Comparison of ENCODE assay signal across 32 cellular contexts in the genomic region with DNA sequence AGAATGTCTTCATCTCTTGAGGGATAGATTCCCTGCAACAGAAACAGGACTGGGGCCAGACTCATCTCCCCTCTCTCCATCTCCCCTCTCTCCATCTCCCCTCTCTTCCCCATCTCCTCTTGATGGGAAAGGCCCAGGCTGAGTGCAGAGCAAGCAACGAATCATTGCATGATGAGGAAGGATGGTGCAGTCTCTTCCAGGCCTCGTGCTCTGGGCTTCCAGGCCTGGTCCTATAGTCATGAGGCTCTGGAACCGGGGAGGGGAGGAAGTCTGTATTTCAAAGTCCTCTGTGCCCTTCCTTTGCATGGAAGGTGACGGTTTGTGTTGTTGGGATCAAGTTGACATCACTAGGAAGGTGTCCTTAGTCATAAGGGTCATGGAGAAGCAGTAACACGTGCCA.
A peak's percentile ranks its signal among the peaks of the same experiment; 100 is the strongest.
DNase-seq lines count a peak whose midpoint lies in the region; ATAC-seq and TF ChIP-seq lines count a peak whose summit lies in the region.
"Had no signal": no experiment of that assay in that cellular context is flagged by ENCODE, and none has a peak within 500 bp of the region (broad histone marks: within the 10 kb centered on the region; RNA-seq: fewer than 3 reads in every experiment).

No MANE protein-coding gene starts in this region.

- no TSS peak for BruUV-seq in IMR-90 (replicated peaks; lab: Mats Ljungman, UMichigan)

- H3K9me3 ChIP-seq in IMR-90 (ENCODE audit: control insufficient read depth, insufficient read depth, low read length) (no peaks in the 10 kb centered on the region), esophagus muscularis mucosa (no peaks in the 10 kb centered on the region)
- H3K9me3 ChIP-seq: A549; BE2C; BLaER1 treated with 17β-estradiol and CSF1 and Interleukin-3, amounts not matched to agents 10 nM and 100 nM; Caco-2 had no signal

- 0 out of 3 replicates have a peak overlapping the region, but pooled peaks have one; percentile 26 for H2BK15ac ChIP-seq in IMR-90 (ENCODE audit: low read depth, low read length)

- H2AFZ ChIP-seq in IMR-90 (replicated peaks; ENCODE audit: low read length, poor library complexity): no peak overlapping the region

- H2BK20ac ChIP-seq in IMR-90 (ENCODE audit: low read depth, low read length): no peak overlapping the region

- intact Hi-C loops in IMR-90 (cut with micrococcal nuclease): no loop called here
- intact Hi-C loops in esophagus muscularis mucosa (cut with DNase I): no loop called here

- DNase-seq in IMR-90 (no peak), esophagus muscularis mucosa (ENCODE audit: extremely low spot score) (peak; percentile 77), osteocyte (ENCODE audit: extremely low spot score, unreplicated experiment) (peak; percentile 40), foreskin keratinocyte (no peak), COR-L47 (lab: John Stamatoyannopoulos, UW) (no peak)
- DNase-seq: 8988T; ACHN; AML-193; BE2C; C1 segment of cervical spinal cord; Caco-2; Calu3; CD4-positive, alpha-beta memory T cell; CD4-positive, alpha-beta T cell; CD4-positive, CD25-positive, alpha-beta regulatory T cell; CD8-positive, alpha-beta memory T cell; CD8-positive, alpha-beta T cell; DMS 273 treated with DMSO at 0.1 percent for 48 hours; DMS153; DMS53; DMS79; DMS79 treated with DMSO at 0.1 percent for 48 hours; DND-41; EL had no signal

- H2BK120ac ChIP-seq in IMR-90 (ENCODE audit: low read depth, low read length): no peak overlapping the region

- no peak for TF ChIP-seq RAD21 in IMR-90 (IDR thresholded peaks at IDR 0.05; ENCODE audit: low read length)

- no peak overlapping the region for H3K23ac ChIP-seq in IMR-90 (ENCODE audit: low read depth, low read length)

- no peak overlapping the region for H3K56ac ChIP-seq in IMR-90 (ENCODE audit: extremely low read depth, insufficient read depth, low read length)

- H3K36me3 Mint-ChIP-seq in osteocyte (ENCODE audit: unreplicated experiment): no peaks in the 10 kb centered on the region
- H3K36me3 Mint-ChIP-seq: CD14-positive monocyte; CD4-positive, alpha-beta memory T cell; CD4-positive, CD25-positive, alpha-beta regulatory T cell; CD8-positive, alpha-beta memory T cell; CD8-positive, alpha-beta T cell had no signal

- H3K4me3 ChIP-seq in IMR-90 (ENCODE audit: insufficient read depth, low read depth, low read length): no peak overlapping the region
- H3K4me3 ChIP-seq in esophagus muscularis mucosa: no peak overlapping the region
- H3K4me3 ChIP-seq: A549; BLaER1; BLaER1 treated with 17β-estradiol and CSF1 and Interleukin-3, amounts not matched to agents 10 nM and 100 nM had no signal

- peaks cover 6% of the 10 kb centered on the region for H3K9me1 ChIP-seq in IMR-90 (ENCODE audit: insufficient read depth, low read length)

- no CpG with 5 or more reads among the region's 5 CpGs for WGBS in IMR-90 (ENCODE audit: extremely low coverage in 2 of 2, insufficient read length in 1 of 2), 2 experiments
- 82% methylated on average over 5 of the region's 5 CpGs for WGBS in esophagus muscularis mucosa

- H3K27ac ChIP-seq in IMR-90 (ENCODE audit: insufficient read depth, low read length) (no peak overlapping the region), esophagus muscularis mucosa (replicated peaks in 1 of 4) (no peak overlapping the region), foreskin keratinocyte (no peak overlapping the region)
- H3K27ac ChIP-seq: 22Rv1; A549; BLaER1; BLaER1 treated with 17β-estradiol and CSF1 and Interleukin-3, amounts not matched to agents 10 nM and 100 nM; C4-2B had no signal

- no peak overlapping the region for H4K91ac ChIP-seq in IMR-90 (ENCODE audit: insufficient read depth, low read depth, low read length)

- no peak for TF ChIP-seq EP300 in esophagus muscularis mucosa (IDR thresholded peaks at IDR 0.05)

- H3K79me1 ChIP-seq in IMR-90 (ENCODE audit: low read depth in 1 of 2, low read length in 2 of 2): no peaks in the 10 kb centered on the region

- in situ Hi-C loops in IMR-90 (cut with MboI; ENCODE audit: low sequenced_read_pairs): no loop called here

- H3K4me1 ChIP-seq in IMR-90 (ENCODE audit: control insufficient read depth, insufficient read depth, low read length): peaks cover 4% of the 10 kb centered on the region
- no peaks in the 10 kb centered on the region for H3K4me1 ChIP-seq in esophagus muscularis mucosa
- H3K4me1 ChIP-seq in foreskin keratinocyte: peaks cover 17% of the 10 kb centered on the region
- H3K4me1 ChIP-seq: BE2C; BLaER1; BLaER1 treated with 17β-estradiol and CSF1 and Interleukin-3, amounts not matched to agents 10 nM and 100 nM had no signal

- no peak for ATAC-seq in IMR-90 (ENCODE audit: low read depth)
- ATAC-seq in GM21423 (IDR thresholded peaks at IDR 0.05; ENCODE audit: unreplicated experiment): no peak
- ATAC-seq in foreskin keratinocyte: no peak
- ATAC-seq: A549; CD8-positive, alpha-beta T cell had no signal

- H3K4me1 Mint-ChIP-seq in osteocyte (ENCODE audit: unreplicated experiment): peaks cover 18% of the 10 kb centered on the region
- H3K4me1 Mint-ChIP-seq: CD14-positive monocyte; CD4-positive, CD25-positive, alpha-beta regulatory T cell had no signal

- H3K14ac ChIP-seq in IMR-90 (replicated peaks; ENCODE audit: low read depth, low read length): no peak overlapping the region

- H4K20me1 ChIP-seq in IMR-90 (ENCODE audit: insufficient read depth, low read length): no peaks in the 10 kb centered on the region
- H4K20me1 ChIP-seq: BLaER1; BLaER1 treated with 17β-estradiol and CSF1 and Interleukin-3, amounts not matched to agents 10 nM and 100 nM had no signal

- no peak for TF ChIP-seq CTCF in IMR-90 (conservative IDR thresholded peaks at IDR 0.05; ENCODE audit: low read depth, low read length)
- TF ChIP-seq CTCF in esophagus muscularis mucosa (IDR thresholded peaks at IDR 0.05): no peak
- no peak for TF ChIP-seq CTCF in osteocyte (IDR thresholded peaks at IDR 0.05)
- TF ChIP-seq CTCF in foreskin keratinocyte (conservative IDR thresholded peaks at IDR 0.05): no peak

- H4K5ac ChIP-seq in IMR-90 (ENCODE audit: low read depth, low read length): no peak overlapping the region

- H3K4me3 Mint-ChIP-seq in osteocyte (ENCODE audit: unreplicated experiment): no peak overlapping the region
- H3K4me3 Mint-ChIP-seq: B cell; CD14-positive monocyte; CD4-positive, alpha-beta memory T cell; CD4-positive, alpha-beta T cell; CD4-positive, CD25-positive, alpha-beta regulatory T cell; CD8-positive, alpha-beta memory T cell; CD8-positive, alpha-beta T cell had no signal

- H3K4me2 ChIP-seq in IMR-90 (ENCODE audit: low read depth, low read length): no peak overlapping the region
- H3K4me2 ChIP-seq: A549; BLaER1; BLaER1 treated with 17β-estradiol and CSF1 and Interleukin-3, amounts not matched to agents 10 nM and 100 nM had no signal

- H3K27me3 Mint-ChIP-seq in osteocyte (ENCODE audit: unreplicated experiment): no peaks in the 10 kb centered on the region
- H3K27me3 Mint-ChIP-seq: B cell; CD4-positive, alpha-beta memory T cell; CD4-positive, CD25-positive, alpha-beta regulatory T cell; CD8-positive, alpha-beta memory T cell had no signal

- POLR2A ChIA-PET in IMR-90 (lab: Charles Lee; ENCODE audit: unreplicated experiment): no interaction called here

- no peaks in the 10 kb centered on the region for H3K36me3 ChIP-seq in IMR-90 (ENCODE audit: control insufficient read depth, insufficient read depth, low read length)
- no peaks in the 10 kb centered on the region for H3K36me3 ChIP-seq in esophagus muscularis mucosa
- H3K36me3 ChIP-seq: BE2C; BLaER1; BLaER1 treated with 17β-estradiol and CSF1 and Interleukin-3, amounts not matched to agents 10 nM and 100 nM had no signal

- TF ChIP-seq POLR2A in IMR-90 (IDR thresholded peaks at IDR 0.05; ENCODE audit: low read depth, low read length): no peak
- TF ChIP-seq POLR2A in esophagus muscularis mucosa (IDR thresholded peaks at IDR 0.05; ENCODE audit: low read depth): no peak

- H3K27me3 ChIP-seq in IMR-90 (ENCODE audit: control insufficient read depth, insufficient read depth, low read length): no peaks in the 10 kb centered on the region
- H3K27me3 ChIP-seq in esophagus muscularis mucosa: no peaks in the 10 kb centered on the region
- H3K27me3 ChIP-seq in foreskin keratinocyte: no peaks in the 10 kb centered on the region
- H3K27me3 ChIP-seq: BE2C; BLaER1; BLaER1 treated with 17β-estradiol and CSF1 and Interleukin-3, amounts not matched to agents 10 nM and 100 nM had no signal

- H3K9ac ChIP-seq in IMR-90 (ENCODE audit: low read depth, low read length): no peak overlapping the region
- H3K9ac ChIP-seq: BLaER1; BLaER1 treated with 17β-estradiol and CSF1 and Interleukin-3, amounts not matched to agents 10 nM and 100 nM had no signal

- H3K18ac ChIP-seq in IMR-90 (ENCODE audit: low read depth, low read length): no peak overlapping the region

- H3K4ac ChIP-seq in IMR-90 (ENCODE audit: low read depth, low read length): no peak overlapping the region

- H3K27ac Mint-ChIP-seq in osteocyte (ENCODE audit: unreplicated experiment): no peak overlapping the region
- H3K27ac Mint-ChIP-seq: B cell; CD14-positive monocyte; CD4-positive, alpha-beta T cell; CD4-positive, CD25-positive, alpha-beta regulatory T cell; CD8-positive, alpha-beta memory T cell; CD8-positive, alpha-beta T cell had no signal

- H2AK5ac ChIP-seq in IMR-90 (ENCODE audit: low read depth, low read length): peak overlapping the region; percentile 69

- no peak overlapping the region for H4K8ac ChIP-seq in IMR-90 (ENCODE audit: low read depth in 2 of 2, low read length in 2 of 2)

- CTCF ChIA-PET in IMR-90 (lab: Yijun Ruan, JAX): no interaction called here

- H2AK9ac ChIP-seq in IMR-90 (replicated peaks; ENCODE audit: low read depth, low read length, poor library complexity): no peak overlapping the region

- no peak overlapping the region for H2BK5ac ChIP-seq in IMR-90 (ENCODE audit: low read depth, low read length, poor library complexity, severe bottlenecking)

- dilution Hi-C loops in IMR-90 (cut with HindIII; ENCODE audit: low sequenced_read_pairs, unreplicated experiment): no loop called here

- no peaks in the 10 kb centered on the region for H3K9me3 Mint-ChIP-seq in osteocyte (ENCODE audit: unreplicated experiment)
- H3K9me3 Mint-ChIP-seq: CD4-positive, alpha-beta T cell; CD8-positive, alpha-beta memory T cell; CD8-positive, alpha-beta T cell had no signal

TF ChIP-seq in IMR-90, 13 proteins besides CTCF, POLR2A, EP300 and RAD21 (continues in another document):
- TF ChIP-seq MAZ (IDR thresholded peaks at IDR 0.05; ENCODE audit: borderline replicate concordance, low read depth, low read length): no peak
- TF ChIP-seq, protein P1, sequence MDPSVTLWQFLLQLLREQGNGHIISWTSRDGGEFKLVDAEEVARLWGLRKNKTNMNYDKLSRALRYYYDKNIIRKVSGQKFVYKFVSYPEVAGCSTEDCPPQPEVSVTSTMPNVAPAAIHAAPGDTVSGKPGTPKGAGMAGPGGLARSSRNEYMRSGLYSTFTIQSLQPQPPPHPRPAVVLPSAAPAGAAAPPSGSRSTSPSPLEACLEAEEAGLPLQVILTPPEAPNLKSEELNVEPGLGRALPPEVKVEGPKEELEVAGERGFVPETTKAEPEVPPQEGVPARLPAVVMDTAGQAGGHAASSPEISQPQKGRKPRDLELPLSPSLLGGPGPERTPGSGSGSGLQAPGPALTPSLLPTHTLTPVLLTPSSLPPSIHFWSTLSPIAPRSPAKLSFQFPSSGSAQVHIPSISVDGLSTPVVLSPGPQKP (IDR thresholded peaks at IDR 0.05; ENCODE audit: borderline replicate concordance, low read depth, low read length): no peak
- no peak for TF ChIP-seq BHLHE40 (IDR thresholded peaks at IDR 0.05; ENCODE audit: low read depth, low read length)
- no peak for TF ChIP-seq RFX5 (IDR thresholded peaks at IDR 0.05; ENCODE audit: low read depth, low read length)

Comparison
In these comparisons a context has a peak if more than half of its experiments do, and no peak if none do; other contexts are left out.
1. DNase-seq: peak in esophagus muscularis mucosa (single experiment) and osteocyte (single experiment); none in IMR-90 (single experiment), foreskin keratinocyte (0 of 2) and COR-L47 (single experiment).